ENCODE assay signal across 8 cellular contexts in genomic region chr19:3366104-3366760, GRCh38. TPM values are rescaled to one million over a fixed set of nuclear protein-coding genes. Genes with fewer than 3 reads are reported as not detected.
DNase-seq lines count a peak whose midpoint lies in the region; ATAC-seq and TF ChIP-seq lines count a peak whose summit lies in the region.

Gene NFIC, plus strand, starts transcription at chr19:3366583. Its CDS starts 54 bp downstream, at chr19:3366637.

- H3K9ac ChIP-seq in HUES48 (ENCODE audit: low read depth, low read length) = no peak within 1 kb of the TSS

- DNase-seq in Caki2 (ENCODE audit: low read depth) (peak; percentile 59), cardiac fibroblast (ENCODE audit: low read depth in 2 of 2) (peak; percentile 83 to 92), iris pigment epithelial cell (ENCODE audit: low read depth) (peak; percentile 84)

- H3K4me3 ChIP-seq in HUES48 (ENCODE audit: low read depth, low read length) (peak within 1 kb of the TSS; percentile 55; the same call in 1 of the 2 replicates), cardiac fibroblast (replicated peaks in 1 of 2; ENCODE audit: low read depth in 2 of 2, low read length in 2 of 2) (peak within 1 kb of the TSS; percentile 80 to 87), skin epidermis (peak within 1 kb of the TSS; percentile 70 to 94 (median 79))

- H3K4me1 ChIP-seq in HUES48 (ENCODE audit: control insufficient read depth, insufficient read depth, low read length) = no peaks in the 10 kb centered on the region

- no peak for ATAC-seq in GM21447 (IDR thresholded peaks at IDR 0.05; ENCODE audit: unreplicated experiment)
- no peak for ATAC-seq in GM19467 (IDR thresholded peaks at IDR 0.05; ENCODE audit: unreplicated experiment)

- no peak for TF ChIP-seq CTCF in cardiac fibroblast (IDR thresholded peaks at IDR 0.05; ENCODE audit: low read depth, low read length)

- no peaks in the 10 kb centered on the region for H3K36me3 ChIP-seq in HUES48 (ENCODE audit: control insufficient read depth, insufficient read depth, low read length)

- intact Hi-C loops in T-helper 2 cell treated with Interferon-gamma antibody and Interleukin-4, amounts not matched to agents 100 ng/mL and 5 ng/mL, for 36 hours (cut with micrococcal nuclease) = no loop called here

- no peaks in the 10 kb centered on the region for H3K9me3 ChIP-seq in HUES48 (ENCODE audit: control insufficient read depth, insufficient read depth, low read length)

- H3K27me3 ChIP-seq in HUES48 (ENCODE audit: control insufficient read depth, insufficient read depth, low read length) = peaks cover 98% of the 10 kb centered on the region

- in situ Hi-C loops in Caki2 (cut with HindIII; ENCODE audit: low pct_unique_long_range_greater_than_20kb, low sequenced_read_pairs) = no loop called here

- H3K27ac ChIP-seq in HUES48 (ENCODE audit: low read depth, low read length) = no peak within 1 kb of the TSS
- H3K27ac ChIP-seq in skin epidermis = peak within 1 kb of the TSS; percentile 84 to 99 (median 97)

RNA-seq across cellular contexts. Expression of gene NFIC, which starts in this region (rescaled TPM):
- 0.06 and 4.6 TPM in 2 replicates for total RNA-seq in Caki2 (2014; rRNA removed; shearing (Covaris generic); ENCODE audit: low replicate concordance)
- 11.5 and 11.9 TPM in 2 replicates for total RNA-seq in T-helper 2 cell treated with Interferon-gamma antibody and Interleukin-4, amounts not matched to agents 100 ng/mL and 5 ng/mL, for 36 hours
